In genomic region chr16:53054670-53055485, GRCh38 we compare ENCODE assay signal across 8 cellular contexts. TPM values are rescaled to one million over a fixed set of nuclear protein-coding genes. Genes with fewer than 3 reads are reported as not detected.
DNase-seq lines count a peak whose midpoint lies in the region; TF ChIP-seq lines count a peak whose summit lies in the region.

Gene CHD9, plus strand, starts transcription at chr16:53054991. Its CDS starts 101,099 bp downstream, at chr16:53156090.

- peak; percentile 76 for TF ChIP-seq CTCF in fibroblast of pulmonary artery (IDR thresholded peaks at IDR 0.05; ENCODE audit: low read length, missing control alignments)
- peak; percentile 99 to 100 (median 99) for TF ChIP-seq CTCF in nephron (IDR thresholded peaks at IDR 0.05; ENCODE audit: unreplicated experiment in 3 of 3)

- no peaks in the 10 kb centered on the region for H3K36me3 Mint-ChIP-seq in nephron (ENCODE audit: low read depth)
- peaks cover 4% of the 10 kb centered on the region for H3K36me3 Mint-ChIP-seq in stimulated activated naive CD8-positive, alpha-beta T cell treated with anti-CD3 and anti-CD28 coated beads, Interleukin-15, Interleukin-2, amounts not matched to agents 100 ng/mL and 50 ng/mL, for 24 hours (ENCODE audit: low read depth)

- DNase-seq in ELF-1 (ENCODE audit: low read depth, low spot score) (peak; percentile 98), H4 (ENCODE audit: low spot score) (peak; percentile 78), LoVo (ENCODE audit: low spot score) (peak; percentile 92), fibroblast of pulmonary artery (ENCODE audit: low read depth) (peak; percentile 87)
- DNase-seq in activated T-helper 9 cell treated with anti-CD3 and anti-CD28 coated beads, Interleukin-2, amount 50 U/mL, for 16 hours (ENCODE audit: low read depth) = peak; percentile 58

- H3K4me3 Mint-ChIP-seq in nephron = peak within 1 kb of the TSS; percentile 87 to 94 (median 90)
- peak within 1 kb of the TSS; percentile 92 for H3K4me3 Mint-ChIP-seq in stimulated activated naive CD8-positive, alpha-beta T cell treated with anti-CD3 and anti-CD28 coated beads, Interleukin-15, Interleukin-2, amounts not matched to agents 100 ng/mL and 50 ng/mL, for 24 hours

- peak within 1 kb of the TSS; percentile 97 to 99 (median 98) for H3K27ac Mint-ChIP-seq in nephron
- H3K27ac Mint-ChIP-seq in stimulated activated naive CD8-positive, alpha-beta T cell treated with anti-CD3 and anti-CD28 coated beads, Interleukin-15, Interleukin-2, amounts not matched to agents 100 ng/mL and 50 ng/mL, for 24 hours = peak within 1 kb of the TSS; percentile 92

- H3K4me3 ChIP-seq in fibroblast of pulmonary artery (replicated peaks; ENCODE audit: low read depth, low read length) = peak within 1 kb of the TSS; percentile 72

- H3K27me3 Mint-ChIP-seq in nephron (ENCODE audit: low read depth) = no peaks in the 10 kb centered on the region
- H3K27me3 Mint-ChIP-seq in stimulated activated naive CD8-positive, alpha-beta T cell treated with anti-CD3 and anti-CD28 coated beads, Interleukin-15, Interleukin-2, amounts not matched to agents 100 ng/mL and 50 ng/mL, for 24 hours = peaks cover 4% of the 10 kb centered on the region

- H3K9me3 Mint-ChIP-seq in nephron = no peaks in the 10 kb centered on the region
- no peaks in the 10 kb centered on the region for H3K9me3 Mint-ChIP-seq in stimulated activated naive CD8-positive, alpha-beta T cell treated with anti-CD3 and anti-CD28 coated beads, Interleukin-15, Interleukin-2, amounts not matched to agents 100 ng/mL and 50 ng/mL, for 24 hours

- TF ChIP-seq POLR2A in Raji (IDR thresholded peaks at IDR 0.05; ENCODE audit: insufficient read depth, low read depth, low read length) = peak; percentile 51

- peaks cover 20% of the 10 kb centered on the region for H3K4me1 Mint-ChIP-seq in nephron
- H3K4me1 Mint-ChIP-seq in stimulated activated naive CD8-positive, alpha-beta T cell treated with anti-CD3 and anti-CD28 coated beads, Interleukin-15, Interleukin-2, amounts not matched to agents 100 ng/mL and 50 ng/mL, for 24 hours (ENCODE audit: low read depth) = peaks cover 38% of the 10 kb centered on the region

RNA-seq across cellular contexts. Expression of gene CHD9, which starts in this region (rescaled TPM):
- total RNA-seq in H4 (2014; rRNA removed; shearing (Covaris generic)) = 12.1 and 15.8 TPM in 2 replicates

Comparison
In these comparisons a context has a peak if more than half of its experiments do, and no peak if none do; other contexts are left out.
1. Peak in every context shown above with its lines: DNase-seq and H3K4me3 ChIP-seq.